In the genomic region with DNA sequence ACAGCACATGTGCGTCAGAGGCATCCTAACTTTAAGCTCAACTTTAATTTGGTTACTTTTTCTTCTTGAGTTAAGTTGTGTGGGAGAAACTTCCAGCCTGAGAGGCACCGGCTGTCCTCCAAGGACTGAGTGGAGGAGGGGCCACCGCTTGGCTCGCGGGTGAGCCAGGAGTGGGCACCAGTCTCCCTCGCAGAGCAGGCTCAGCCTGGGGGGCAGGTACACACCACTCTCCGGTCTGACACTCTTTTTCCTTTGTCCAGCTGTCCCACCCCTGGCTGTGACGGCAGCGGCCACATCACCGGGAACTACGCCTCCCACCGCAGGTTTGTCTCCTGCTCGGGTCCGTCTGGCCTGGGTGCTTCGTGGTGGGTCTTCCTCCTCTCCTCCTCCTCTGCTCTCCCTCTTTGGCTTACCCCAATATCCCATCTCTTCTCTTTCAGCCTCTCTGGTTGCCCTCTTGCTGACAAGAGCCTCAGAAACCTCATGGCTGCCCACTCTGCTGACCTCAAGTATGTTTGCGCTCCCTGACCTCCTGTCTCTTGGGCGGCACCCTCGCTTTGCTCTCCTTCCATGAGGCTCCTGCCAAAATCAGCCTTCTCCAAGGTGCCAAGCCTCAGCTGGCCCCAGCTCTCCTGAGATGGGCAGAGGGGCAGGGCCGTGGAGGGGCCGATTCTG, we compare ENCODE assay signal across 1 cellular context.
TF ChIP-seq lines count a peak whose summit lies in the region.

No MANE protein-coding gene starts in this region.

TF ChIP-seq in IMR-90, 13 proteins besides CTCF, POLR2A, EP300 and RAD21:
- TF ChIP-seq MXI1 (IDR thresholded peaks at IDR 0.05; ENCODE audit: borderline replicate concordance, low read depth, low read length) (no peak), SMC3 (IDR thresholded peaks at IDR 0.05; ENCODE audit: low read depth, low read length) (no peak), MAZ (IDR thresholded peaks at IDR 0.05; ENCODE audit: borderline replicate concordance, low read depth, low read length) (no peak), RFX5 (IDR thresholded peaks at IDR 0.05; ENCODE audit: low read depth, low read length) (no peak), FOS (IDR thresholded peaks at IDR 0.05; ENCODE audit: low read depth, low read length) (no peak), CEBPB (IDR thresholded peaks at IDR 0.05; ENCODE audit: low read depth, low read length) (no peak), RCOR1 (IDR thresholded peaks at IDR 0.05; ENCODE audit: insufficient replicate concordance, low read length) (no peak)
- TF ChIP-seq, protein P1, sequence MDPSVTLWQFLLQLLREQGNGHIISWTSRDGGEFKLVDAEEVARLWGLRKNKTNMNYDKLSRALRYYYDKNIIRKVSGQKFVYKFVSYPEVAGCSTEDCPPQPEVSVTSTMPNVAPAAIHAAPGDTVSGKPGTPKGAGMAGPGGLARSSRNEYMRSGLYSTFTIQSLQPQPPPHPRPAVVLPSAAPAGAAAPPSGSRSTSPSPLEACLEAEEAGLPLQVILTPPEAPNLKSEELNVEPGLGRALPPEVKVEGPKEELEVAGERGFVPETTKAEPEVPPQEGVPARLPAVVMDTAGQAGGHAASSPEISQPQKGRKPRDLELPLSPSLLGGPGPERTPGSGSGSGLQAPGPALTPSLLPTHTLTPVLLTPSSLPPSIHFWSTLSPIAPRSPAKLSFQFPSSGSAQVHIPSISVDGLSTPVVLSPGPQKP (IDR thresholded peaks at IDR 0.05; ENCODE audit: borderline replicate concordance, low read depth, low read length), result no peak
